Comparison of ENCODE assay signal across 8 cellular contexts in the genomic region with DNA sequence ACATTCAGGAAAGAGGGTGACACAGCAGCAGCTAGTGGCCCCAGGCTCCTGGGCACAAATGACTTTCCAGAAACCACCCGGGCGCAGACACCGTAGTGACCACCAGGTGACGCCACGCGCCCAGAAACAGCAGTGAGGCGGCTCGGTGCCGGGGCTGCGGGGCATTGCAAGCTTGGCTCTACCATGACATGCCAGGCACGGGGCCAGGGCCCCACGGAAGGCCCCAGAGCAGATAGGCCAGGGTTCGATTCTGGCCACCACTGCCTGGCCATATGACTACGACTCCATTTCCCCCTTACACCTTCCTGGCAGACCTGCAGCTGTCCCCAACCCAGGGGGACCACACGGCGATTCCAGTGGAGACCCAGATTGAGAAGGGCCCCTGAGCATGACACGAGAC. TPM values are rescaled to one million over a fixed set of nuclear protein-coding genes. Genes with fewer than 3 reads are reported as not detected.
DNase-seq lines count a peak whose midpoint lies in the region; ATAC-seq and TF ChIP-seq lines count a peak whose summit lies in the region.

No MANE protein-coding gene starts in this region.

- H3K9me3 ChIP-seq in heart left ventricle: no peaks in the 10 kb centered on the region

- POLR2A ChIA-PET in activated naive CD8-positive, alpha-beta T cell treated with anti-CD3 and anti-CD28 coated beads, Interleukin-2, amount 10 ng/mL, durations not matched to agents 7 days and 5 days (lab: Charles Lee): interaction anchor here (1.1 to 4.0 kb wide), 4 partner anchors 12 to 30 kb away, joined by 5 to 52 read pairs (median 6); partner anchors contain the start of genes POLR3K and SNRNP25

- no peak overlapping the region for H3K27ac Mint-ChIP-seq in activated naive CD8-positive, alpha-beta T cell treated with anti-CD3 and anti-CD28 coated beads, Interleukin-2, amount 10 ng/mL, durations not matched to agents 7 days and 5 days

- TF ChIP-seq POLR2A in heart left ventricle (IDR thresholded peaks at IDR 0.05): no peak

- H3K27me3 ChIP-seq in heart left ventricle: peaks cover 0 to under 1% (median 0%) of the 10 kb centered on the region in 9 donors

- WGBS in heart left ventricle, 4 donors: 13 to 21% (median 19%) methylated on average over 16 to 17 of the region's 17 CpGs

- H3K4me3 ChIP-seq in heart left ventricle: no peak overlapping the region

- peaks cover 9% of the 10 kb centered on the region for H3K27me3 Mint-ChIP-seq in activated naive CD8-positive, alpha-beta T cell treated with anti-CD3 and anti-CD28 coated beads, Interleukin-2, amount 10 ng/mL, durations not matched to agents 7 days and 5 days

- H3K4me3 Mint-ChIP-seq in activated naive CD8-positive, alpha-beta T cell treated with anti-CD3 and anti-CD28 coated beads, Interleukin-2, amount 10 ng/mL, durations not matched to agents 7 days and 5 days: no peak overlapping the region

- peaks cover 0 to 57% (median 49%) of the 10 kb centered on the region in 12 donors for H3K4me1 ChIP-seq in heart left ventricle

- H3K4me1 Mint-ChIP-seq in activated naive CD8-positive, alpha-beta T cell treated with anti-CD3 and anti-CD28 coated beads, Interleukin-2, amount 10 ng/mL, durations not matched to agents 7 days and 5 days: no peaks in the 10 kb centered on the region

- no peaks in the 10 kb centered on the region for H3K9me3 Mint-ChIP-seq in activated naive CD8-positive, alpha-beta T cell treated with anti-CD3 and anti-CD28 coated beads, Interleukin-2, amount 10 ng/mL, durations not matched to agents 7 days and 5 days

- H3K36me3 ChIP-seq in heart left ventricle: peaks cover 0 to 44% (median 39%) of the 10 kb centered on the region in 9 donors

- no peaks in the 10 kb centered on the region for H3K36me3 Mint-ChIP-seq in activated naive CD8-positive, alpha-beta T cell treated with anti-CD3 and anti-CD28 coated beads, Interleukin-2, amount 10 ng/mL, durations not matched to agents 7 days and 5 days

- H3K27ac ChIP-seq in heart left ventricle: peak overlapping the region in 1 of 12 donors; percentile 20

- DNase-seq in NCI-H1105 treated with DMSO at 0.1 percent for 48 hours (lab: John Stamatoyannopoulos, UW): peak; percentile 30
- DNase-seq in NCI-H1105 (lab: John Stamatoyannopoulos, UW): no peak
- DNase-seq in NCI-H146 (lab: John Stamatoyannopoulos, UW): peak; percentile 75
- DNase-seq in T-helper 1 cell: peak; percentile 58 to 76 (median 71)
- DNase-seq in activated naive CD8-positive, alpha-beta T cell treated with anti-CD3 and anti-CD28 coated beads, Interleukin-2, amount 10 ng/mL, durations not matched to agents 7 days and 5 days: peak; percentile 92
- DNase-seq in heart left ventricle: peak; percentile 81 to 92 (median 83)
- peak; percentile 37 for DNase-seq in renal cortical epithelial cell (ENCODE audit: low read depth)

- ATAC-seq in activated naive CD8-positive, alpha-beta T cell treated with anti-CD3 and anti-CD28 coated beads, Interleukin-2, amount 10 ng/mL, durations not matched to agents 7 days and 5 days (ENCODE audit: low read depth): peak; percentile 86
- peak; percentile 50 to 81 (median 60) for ATAC-seq in heart left ventricle
- no peak for ATAC-seq in HG03342 (IDR thresholded peaks at IDR 0.05; ENCODE audit: unreplicated experiment)

- intact Hi-C loops in heart left ventricle (cut with DNase I): loop anchor here (1.0 to 2.0 kb wide), 3 partner anchors 31 to 32 kb away; no protein-coding TSS in a partner anchor

- peak; percentile 92 to 99 (median 96) for TF ChIP-seq CTCF in heart left ventricle (IDR thresholded peaks at IDR 0.05)

RNA-seq across cellular contexts. Expression of gene RHBDF1, which starts 6.7 kb away (rescaled TPM):
- under 1 TPM in 1 of 2 experiments, not detected in 1; 0.33 TPM for total RNA-seq in activated naive CD8-positive, alpha-beta T cell treated with anti-CD3 and anti-CD28 coated beads, Interleukin-2, amount 10 ng/mL, durations not matched to agents 7 days and 5 days
- 10 to 100 TPM; 17.4 to 30.6 (median 22.7) TPM for total RNA-seq in heart left ventricle
- 10 to 100 TPM; 23.9 to 45.8 TPM for polyA plus RNA-seq in heart left ventricle
- 20.7 and 37.3 TPM in 2 replicates for total RNA-seq in renal cortical epithelial cell

RNA-seq across cellular contexts. Expression of gene SNRNP25, which starts 12.1 kb away (rescaled TPM):
- 10 to 100 TPM; 52.8 to 59.1 TPM for total RNA-seq in activated naive CD8-positive, alpha-beta T cell treated with anti-CD3 and anti-CD28 coated beads, Interleukin-2, amount 10 ng/mL, durations not matched to agents 7 days and 5 days
- total RNA-seq in heart left ventricle: 100 to 1,000 TPM in 1 of 9 donors, 10 to 100 TPM in 8; 41.6 to 105 (median 56.5) TPM
- 100 to 1,000 TPM in 1 of 2 donors, 10 to 100 TPM in 1; 65.2 to 127 TPM for polyA plus RNA-seq in heart left ventricle
- 19.1 and 21.7 TPM in 2 replicates for total RNA-seq in renal cortical epithelial cell

RNA-seq across cellular contexts. Expression of gene MPG, which starts 12.3 kb away (rescaled TPM):
- 10 to 100 TPM; 45.8 to 48.1 TPM for total RNA-seq in activated naive CD8-positive, alpha-beta T cell treated with anti-CD3 and anti-CD28 coated beads, Interleukin-2, amount 10 ng/mL, durations not matched to agents 7 days and 5 days
- total RNA-seq in heart left ventricle: 10 to 100 TPM; 30.5 to 89.7 (median 38.6) TPM
- polyA plus RNA-seq in heart left ventricle: 10 to 100 TPM; 63.5 to 77.3 TPM
- total RNA-seq in renal cortical epithelial cell: 49.3 and 233 TPM in 2 replicates

RNA-seq across cellular contexts. Expression of gene POLR3K, which starts 12.3 kb away (rescaled TPM):
- total RNA-seq in activated naive CD8-positive, alpha-beta T cell treated with anti-CD3 and anti-CD28 coated beads, Interleukin-2, amount 10 ng/mL, durations not matched to agents 7 days and 5 days: 10 to 100 TPM; 29.2 to 30.1 TPM
- 10 to 100 TPM in 7 of 9 donors, 1 to 10 TPM in 2; 4.1 to 14.4 (median 11.5) TPM for total RNA-seq in heart left ventricle
- polyA plus RNA-seq in heart left ventricle: 10 to 100 TPM; 10.9 to 20.3 TPM
- 4.1 and 4.5 TPM in 2 replicates for total RNA-seq in renal cortical epithelial cell

Comparison
In these comparisons a context has a peak if more than half of its experiments do, and no peak if none do; other contexts are left out.
1. RNA of gene RHBDF1, which starts 6.7 kb away (total RNA-seq): 20.7 to 37.3 TPM in renal cortical epithelial cell and 17.4 to 30.6 TPM in heart left ventricle; 0.33 TPM in activated naive CD8-positive, alpha-beta T cell treated with anti-CD3 and anti-CD28 coated beads, Interleukin-2, amount 10 ng/mL, durations not matched to agents 7 days and 5 days; every median in the first group is over 10 times any median in the second.